In genomic region chr16:2205967-2206313, GRCh38 we compare ENCODE assay signal across 6 cellular contexts. TPM values are rescaled to one million over a fixed set of nuclear protein-coding genes. Genes with fewer than 3 reads are reported as not detected.
DNase-seq lines count a peak whose midpoint lies in the region; ATAC-seq and TF ChIP-seq lines count a peak whose summit lies in the region.

No MANE protein-coding gene starts in this region.

- TF ChIP-seq CTCF in Panc1 (IDR thresholded peaks at IDR 0.05), result no peak

- H3K27ac ChIP-seq in Panc1 (ENCODE audit: low read length), result peak overlapping the region; percentile 91

- H3K36me3 ChIP-seq in Panc1 (ENCODE audit: control insufficient read depth, insufficient read depth, low read length), result no peaks in the 10 kb centered on the region; the same call in 1 of the 2 replicates

- H3K4me3 ChIP-seq in Panc1 (ENCODE audit: low read depth in 2 of 2, low read length in 2 of 2) (peak overlapping the region; percentile 61 to 73), iPS-11a (ENCODE audit: low read depth, low read length) (peak overlapping the region; percentile 89)

- no peaks in the 10 kb centered on the region for H3K9me3 ChIP-seq in Panc1 (ENCODE audit: control insufficient read depth, insufficient read depth, low read depth, low read length)

- no peaks in the 10 kb centered on the region for H3K27me3 ChIP-seq in Panc1 (ENCODE audit: control insufficient read depth, insufficient read depth, low read length)

- POLR2A ChIA-PET in Panc1 (lab: Charles Lee), result no interaction called here

- CTCF ChIA-PET in Panc1 (lab: Charles Lee), result no interaction called here

- in situ Hi-C loops in Panc1 (cut with HindIII; ENCODE audit: low pct_unique_long_range_greater_than_20kb, low sequenced_read_pairs), result no loop called here

- no TSS peak for BruUV-seq in Panc1 (replicated peaks; lab: Mats Ljungman, UMichigan)

- H3K4me1 ChIP-seq in Panc1 (ENCODE audit: control insufficient read depth, insufficient read depth, low read length), result peaks cover 17% of the 10 kb centered on the region

- DNase-seq in Panc1 (ENCODE audit: low read depth, low spot score) (no peak), EL (no peak), NCI-H1436 treated with DMSO at 0.1 percent for 48 hours (lab: John Stamatoyannopoulos, UW) (no peak), NCI-H1930 (lab: John Stamatoyannopoulos, UW) (no peak)

- ATAC-seq in GM21528 (IDR thresholded peaks at IDR 0.05; ENCODE audit: low FRiP score, unreplicated experiment) (peak; percentile 22), Panc1 (peak; percentile 22)

- intact Hi-C loops in Panc1 (cut with micrococcal nuclease; ENCODE audit: unreplicated experiment), result no loop called here

RNA-seq across cellular contexts. Expression of gene MLST8, which starts 0.7 kb away (rescaled TPM):
- 91.1 TPM for total RNA-seq in Panc1 (2021; ENCODE audit: unreplicated experiment)
- polyA plus RNA-seq in Panc1 (2012; ENCODE audit: insufficient read length), result 129 TPM

RNA-seq across cellular contexts. Expression of gene BRICD5, which starts 4.7 kb away (rescaled TPM):
- 8.7 TPM for total RNA-seq in Panc1 (2021; ENCODE audit: unreplicated experiment)
- 5.1 TPM for polyA plus RNA-seq in Panc1 (2012; ENCODE audit: insufficient read length)

RNA-seq across cellular contexts. Expression of gene PGP, which starts 8.7 kb away (rescaled TPM):
- 48.7 TPM for total RNA-seq in Panc1 (2021; ENCODE audit: unreplicated experiment)
- polyA plus RNA-seq in Panc1 (2012; ENCODE audit: insufficient read length), result 51.6 TPM

RNA-seq across cellular contexts. Expression of gene CASKIN1, which starts 9.5 kb away (rescaled TPM):
- 4.5 TPM for total RNA-seq in Panc1 (2021; ENCODE audit: unreplicated experiment)
- polyA plus RNA-seq in Panc1 (2012; ENCODE audit: insufficient read length), result 2.8 TPM

RNA-seq across cellular contexts. Expression of gene E4F1, which starts 17.5 kb away (rescaled TPM):
- 50.8 TPM for total RNA-seq in Panc1 (2021; ENCODE audit: unreplicated experiment)
- 71.0 TPM for polyA plus RNA-seq in Panc1 (2012; ENCODE audit: insufficient read length)
